In genomic region chrX:9503261-9503660, GRCh38 we compare ENCODE assay signal across 26 cellular contexts.
"Had no signal": no experiment of that assay in that cellular context is flagged by ENCODE, and none has a peak within 500 bp of the region (broad histone marks: within the 10 kb centered on the region; RNA-seq: fewer than 3 reads in every experiment).

No MANE protein-coding gene starts in this region.

- H3K27ac Mint-ChIP-seq: activated CD4-positive, alpha-beta T cell treated with anti-CD3 and anti-CD28 coated beads, Interleukin-2, amount 10 ng/mL, durations not matched to agents 7 days and 5 days; activated CD8-positive, alpha-beta T cell treated with anti-CD3 and anti-CD28 coated beads, Interleukin-2, amount 10 ng/mL, durations not matched to agents 7 days and 5 days; activated naive CD4-positive, alpha-beta T cell treated with anti-CD3 and anti-CD28 coated beads, Interleukin-2, amount 10 ng/mL, durations not matched to agents 7 days and 5 days; activated naive CD8-positive, alpha-beta T cell; activated naive CD8-positive, alpha-beta T cell treated with anti-CD3 and anti-CD28 coated beads, Interleukin-2, amount 50 U/mL, for 24 hours had no signal

- H3K27ac ChIP-seq: brain microvascular endothelial cell, KMS-11, SJCRH30, SK-N-MC had no signal

- H3K27me3 Mint-ChIP-seq: activated CD4-positive, alpha-beta T cell treated with anti-CD3 and anti-CD28 coated beads, Interleukin-2, amount 10 ng/mL, durations not matched to agents 7 days and 5 days; activated naive CD4-positive, alpha-beta T cell treated with anti-CD3 and anti-CD28 coated beads, Interleukin-2, amount 10 ng/mL, durations not matched to agents 7 days and 5 days; activated naive CD8-positive, alpha-beta T cell; activated naive CD8-positive, alpha-beta T cell treated with anti-CD3 and anti-CD28 coated beads, Interleukin-2, amount 50 U/mL, for 24 hours had no signal

- H3K9ac ChIP-seq: KMS-11 had no signal

- DNase-seq: activated CD4-positive, alpha-beta T cell treated with anti-CD3 and anti-CD28 coated beads, Interleukin-2, amount 10 ng/mL, durations not matched to agents 7 days and 5 days; activated CD4-positive, alpha-beta T cell treated with anti-CD3 and anti-CD28 coated beads, Interleukin-2, amount 50 U/mL, for 48 hours; activated CD8-positive, alpha-beta T cell treated with anti-CD3 and anti-CD28 coated beads, Interleukin-2, amount 10 ng/mL, durations not matched to agents 7 days and 5 days; activated effector memory CD4-positive, alpha-beta T cell treated with Interleukin-2 at 50 U/mL for 16 hours; activated naive CD4-positive, alpha-beta T cell treated with anti-CD3 and anti-CD28 coated beads, Interleukin-2, amount 10 ng/mL, durations not matched to agents 7 days and 5 days; activated naive CD8-positive, alpha-beta T cell treated with anti-CD3 and anti-CD28 coated beads, Interleukin-2, amount 50 U/mL, for 24 hours; activated T-cell treated with anti-CD3 and anti-CD28 coated beads, Interleukin-2, amount 50 U/mL, for 48 hours; amniotic stem cell; aorta; brain microvascular endothelial cell; central memory CD4-positive, alpha-beta T cell; NCI-H1092 treated with DMSO at 0.1 percent for 48 hours; NCI-H1417 treated with DMSO at 0.1 percent for 48 hours; NCI-H187 treated with DMSO at 0.1 percent for 48 hours; NCI-H2081; NCI-H2171 treated with DMSO at 0.1 percent for 48 hours; NCI-H2227 treated with DMSO at 0.1 percent for 48 hours; NCI-H446; NCI-H510A treated with DMSO at 0.1 percent for 48 hours; SHP77; SJCRH30; T1000 had no signal

- H3K4me3 Mint-ChIP-seq: activated CD4-positive, alpha-beta T cell treated with anti-CD3 and anti-CD28 coated beads, Interleukin-2, amount 10 ng/mL, durations not matched to agents 7 days and 5 days; activated CD8-positive, alpha-beta T cell treated with anti-CD3 and anti-CD28 coated beads, Interleukin-2, amount 10 ng/mL, durations not matched to agents 7 days and 5 days; activated naive CD4-positive, alpha-beta T cell treated with anti-CD3 and anti-CD28 coated beads, Interleukin-2, amount 10 ng/mL, durations not matched to agents 7 days and 5 days; activated naive CD8-positive, alpha-beta T cell; activated naive CD8-positive, alpha-beta T cell treated with anti-CD3 and anti-CD28 coated beads, Interleukin-2, amount 50 U/mL, for 24 hours had no signal

- H3K9me3 Mint-ChIP-seq: activated naive CD8-positive, alpha-beta T cell treated with anti-CD3 and anti-CD28 coated beads, Interleukin-2, amount 50 U/mL, for 24 hours had no signal

- H3K4me1 ChIP-seq: SJCRH30 had no signal

- H3K4me1 Mint-ChIP-seq: activated CD4-positive, alpha-beta T cell treated with anti-CD3 and anti-CD28 coated beads, Interleukin-2, amount 10 ng/mL, durations not matched to agents 7 days and 5 days; activated naive CD4-positive, alpha-beta T cell treated with anti-CD3 and anti-CD28 coated beads, Interleukin-2, amount 10 ng/mL, durations not matched to agents 7 days and 5 days had no signal

- H3K9me3 ChIP-seq: SJCRH30 had no signal

- H3K36me3 ChIP-seq: brain microvascular endothelial cell had no signal

- H3K27me3 ChIP-seq: brain microvascular endothelial cell, SJCRH30 had no signal

- H3K4me2 ChIP-seq: KMS-11 had no signal

- ATAC-seq: activated CD8-positive, alpha-beta T cell treated with anti-CD3 and anti-CD28 coated beads, Interleukin-2, amount 10 ng/mL, durations not matched to agents 7 days and 5 days; activated naive CD8-positive, alpha-beta T cell treated with anti-CD3 and anti-CD28 coated beads, Interleukin-2, amount 50 U/mL, for 24 hours; Panc1 had no signal

- H3K4me3 ChIP-seq: SJCRH30, SK-N-MC had no signal
